Comparison of ENCODE assay signal across 8 cellular contexts in genomic region chr9:127971357-127972315, GRCh38. TPM values are rescaled to one million over a fixed set of nuclear protein-coding genes. Genes with fewer than 3 reads are reported as not detected.
A peak's percentile ranks its signal among the peaks of the same experiment; 100 is the strongest.
DNase-seq lines count a peak whose midpoint lies in the region; ATAC-seq and TF ChIP-seq lines count a peak whose summit lies in the region.

No MANE protein-coding gene starts in this region.

- ATAC-seq in left cardiac atrium = no peak
- peak; percentile 18 for ATAC-seq in activated CD8-positive, alpha-beta memory T cell treated with anti-CD3 and anti-CD28 coated beads, Interleukin-2, amount 10 ng/mL, durations not matched to agents 7 days and 5 days

- peak overlapping the region; percentile 53 for H3K9ac ChIP-seq in iPS-20b (ENCODE audit: low read depth, low read length)

- H3K36me3 ChIP-seq in left ventricle myocardium inferior (no peaks in the 10 kb centered on the region), iPS-20b (ENCODE audit: insufficient read depth, low read depth, low read length) (peaks cover 5% of the 10 kb centered on the region; the same call in 1 of the 2 replicates)

- peaks cover 93% of the 10 kb centered on the region for H3K4me1 Mint-ChIP-seq in activated CD8-positive, alpha-beta memory T cell treated with anti-CD3 and anti-CD28 coated beads, Interleukin-2, amount 10 ng/mL, durations not matched to agents 7 days and 5 days

- peaks cover 8% of the 10 kb centered on the region for H3K36me3 Mint-ChIP-seq in activated CD8-positive, alpha-beta memory T cell treated with anti-CD3 and anti-CD28 coated beads, Interleukin-2, amount 10 ng/mL, durations not matched to agents 7 days and 5 days

- H3K27ac Mint-ChIP-seq in activated CD8-positive, alpha-beta memory T cell treated with anti-CD3 and anti-CD28 coated beads, Interleukin-2, amount 10 ng/mL, durations not matched to agents 7 days and 5 days = peak overlapping the region; percentile 90

- H3K27me3 ChIP-seq in left ventricle myocardium inferior (ENCODE audit: low read depth) (no peaks in the 10 kb centered on the region), iPS-20b (ENCODE audit: insufficient read depth, low read length) (no peaks in the 10 kb centered on the region)

- H3K4me3 ChIP-seq in left ventricle myocardium inferior = peak overlapping the region; percentile 2
- H3K4me3 ChIP-seq in iPS-20b (ENCODE audit: low read length) = peak overlapping the region; percentile 38; the same call in 1 of the 2 replicates

- CTCF ChIA-PET in activated CD8-positive, alpha-beta memory T cell treated with anti-CD3 and anti-CD28 coated beads, Interleukin-2, amount 10 ng/mL, durations not matched to agents 7 days and 5 days (lab: Charles Lee) = interaction anchor here (0.6 to 7.6 kb wide), 10 partner anchors 9 to 74 kb away, joined by 3 to 47 read pairs (median 9); partner anchors contain the start of gene EEIG1

- TF ChIP-seq CTCF in left ventricle myocardium inferior (IDR thresholded peaks at IDR 0.05; ENCODE audit: borderline replicate concordance) = no peak

- H3K4me1 ChIP-seq in left ventricle myocardium inferior = peaks cover 100% of the 10 kb centered on the region
- peaks cover 22% of the 10 kb centered on the region; the same call in 1 of the 2 replicates for H3K4me1 ChIP-seq in iPS-20b (ENCODE audit: insufficient read depth, low read length)

- H3K4me3 Mint-ChIP-seq in activated CD8-positive, alpha-beta memory T cell treated with anti-CD3 and anti-CD28 coated beads, Interleukin-2, amount 10 ng/mL, durations not matched to agents 7 days and 5 days = peak overlapping the region; percentile 68

- H3K27ac ChIP-seq in left ventricle myocardium inferior (replicated peaks) = peak overlapping the region; percentile 95
- H3K27ac ChIP-seq in iPS-20b (ENCODE audit: low read length) = no peak overlapping the region

- intact Hi-C loops in left ventricle myocardium inferior (cut with micrococcal nuclease) = no loop called here
- intact Hi-C loops in left cardiac atrium (cut with DNase I) = no loop called here

- H3K9me3 Mint-ChIP-seq in activated CD8-positive, alpha-beta memory T cell treated with anti-CD3 and anti-CD28 coated beads, Interleukin-2, amount 10 ng/mL, durations not matched to agents 7 days and 5 days (ENCODE audit: low read depth) = no peaks in the 10 kb centered on the region

- DNase-seq in left ventricle myocardium inferior (no peak), left cardiac atrium (no peak), superior temporal gyrus (ENCODE audit: extremely low spot score) (peak; percentile 86), HuH-7 (ENCODE audit: low spot score) (no peak), NCI-H2196 treated with DMSO at 0.1 percent for 48 hours (lab: John Stamatoyannopoulos, UW; ENCODE audit: unreplicated experiment) (no peak), NCI-H2227 (lab: John Stamatoyannopoulos, UW; ENCODE audit: unreplicated experiment) (no peak)
- DNase-seq in activated CD8-positive, alpha-beta memory T cell treated with anti-CD3 and anti-CD28 coated beads, Interleukin-2, amount 10 ng/mL, durations not matched to agents 7 days and 5 days = peak; percentile 75

- H3K9me3 ChIP-seq in left ventricle myocardium inferior (replicated peaks) = no peaks in the 10 kb centered on the region
- H3K9me3 ChIP-seq in iPS-20b (ENCODE audit: insufficient read depth, low read depth, low read length) = no peaks in the 10 kb centered on the region

- no peaks in the 10 kb centered on the region for H3K27me3 Mint-ChIP-seq in activated CD8-positive, alpha-beta memory T cell treated with anti-CD3 and anti-CD28 coated beads, Interleukin-2, amount 10 ng/mL, durations not matched to agents 7 days and 5 days

RNA-seq across cellular contexts. Expression of gene EEIG1, which starts 9.2 kb away (rescaled TPM):
- total RNA-seq in left ventricle myocardium inferior = 20.7 TPM
- total RNA-seq in left cardiac atrium = 10 to 100 TPM; 24.9 to 27.3 TPM
- total RNA-seq in activated CD8-positive, alpha-beta memory T cell treated with anti-CD3 and anti-CD28 coated beads, Interleukin-2, amount 10 ng/mL, durations not matched to agents 7 days and 5 days = 100 to 1,000 TPM in 1 of 2 experiments, 10 to 100 TPM in 1; 60.8 to 116 TPM

RNA-seq across cellular contexts. Expression of gene DPM2, which starts 34.0 kb away (rescaled TPM):
- total RNA-seq in left ventricle myocardium inferior (14.0 TPM), left cardiac atrium (10 to 100 TPM; 14.7 to 18.3 TPM)
- 10 to 100 TPM; 51.4 to 53.5 TPM for total RNA-seq in activated CD8-positive, alpha-beta memory T cell treated with anti-CD3 and anti-CD28 coated beads, Interleukin-2, amount 10 ng/mL, durations not matched to agents 7 days and 5 days

RNA-seq across cellular contexts. Expression of gene PIP5KL1, which starts 41.1 kb away (rescaled TPM):
- 0.85 TPM for total RNA-seq in left ventricle myocardium inferior
- under 1 TPM; 0.50 to 0.99 TPM for total RNA-seq in left cardiac atrium
- total RNA-seq in activated CD8-positive, alpha-beta memory T cell treated with anti-CD3 and anti-CD28 coated beads, Interleukin-2, amount 10 ng/mL, durations not matched to agents 7 days and 5 days = 1 to 10 TPM; 1.8 to 2.6 TPM

RNA-seq across cellular contexts. Expression of gene ST6GALNAC4, which starts 54.8 kb away (rescaled TPM):
- total RNA-seq in left ventricle myocardium inferior (31.3 TPM), left cardiac atrium (10 to 100 TPM; 35.8 to 49.9 TPM)
- 10 to 100 TPM; 64.7 to 71.4 TPM for total RNA-seq in activated CD8-positive, alpha-beta memory T cell treated with anti-CD3 and anti-CD28 coated beads, Interleukin-2, amount 10 ng/mL, durations not matched to agents 7 days and 5 days

Comparison
In these comparisons a context has a peak if more than half of its experiments do, and no peak if none do; other contexts are left out.
1. DNase-seq: peak in activated CD8-positive, alpha-beta memory T cell treated with anti-CD3 and anti-CD28 coated beads, Interleukin-2, amount 10 ng/mL, durations not matched to agents 7 days and 5 days (single experiment) and superior temporal gyrus (single experiment); none in left ventricle myocardium inferior (single experiment), left cardiac atrium (single experiment), HuH-7 (single experiment), NCI-H2196 treated with DMSO at 0.1 percent for 48 hours (single experiment) and NCI-H2227 (single experiment).